Comparison of ENCODE assay signal across 35 cellular contexts in genomic region chr9:132820545-132820944, GRCh38. TPM values are rescaled to one million over a fixed set of nuclear protein-coding genes. Genes with fewer than 3 reads are reported as not detected.
"Had no signal": no experiment of that assay in that cellular context is flagged by ENCODE, and none has a peak within 500 bp of the region (broad histone marks: within the 10 kb centered on the region; RNA-seq: fewer than 3 reads in every experiment).

No MANE protein-coding gene starts in this region.

- DNase-seq: activated B cell treated with CpG ODN at 0.5 μM for 24 hours; activated CD4-positive, alpha-beta memory T cell treated with anti-CD3 and anti-CD28 coated beads for 36 hours; activated CD4-positive, alpha-beta T cell treated with anti-CD3 and anti-CD28 coated beads for 4 hours; activated CD4-positive, alpha-beta T cell treated with anti-CD3 and anti-CD28 coated beads, Interleukin-2, amount 50 U/mL, for 1 hour; activated CD4-positive, CD25-positive, alpha-beta regulatory T cell treated with anti-CD3 and anti-CD28 coated beads, Interleukin-2, amount 50 U/mL, for 72 hours; activated CD8-positive, alpha-beta memory T cell treated with anti-CD3 and anti-CD28 coated beads, Interleukin-2, amount 50 U/mL, for 4 hours; activated gamma-delta T cell treated with Interleukin-2 at 50 U/mL for 16 hours; activated naive CD4-positive, alpha-beta T cell treated with anti-CD3 and anti-CD28 coated beads for 36 hours; activated T-cell treated with anti-CD3 and anti-CD28 coated beads for 4 hours; activated T-cell treated with anti-CD3 and anti-CD28 coated beads, Interleukin-2, amount 50 U/mL, for 4 hours; adrenal gland; body of pancreas; Kasumi-1; KG1; MG63; NCI-H1048; NCI-H1105 treated with DMSO at 0.1 percent for 48 hours; NCI-H1436 treated with DMSO at 0.1 percent for 48 hours; NCI-H1694 treated with DMSO at 0.1 percent for 48 hours; NCI-H2029; NCI-H2107; NCI-H2171; NCI-H510A treated with DMSO at 0.1 percent for 48 hours; NCI-H526 treated with DMSO at 0.1 percent for 48 hours; OCI-M1; SHP77 treated with DMSO at 0.1 percent for 48 hours; SW 1271; T-helper 1 cell; T-helper 2 cell; T-helper 9 cell had no signal

- H3K36me3 ChIP-seq: adrenal gland, breast epithelium, MG63, SJSA1 had no signal

- ATAC-seq: activated naive CD4-positive, alpha-beta T cell treated with anti-CD3 and anti-CD28 coated beads, Interleukin-2, amount 50 U/mL, for 72 hours; activated T-cell treated with anti-CD3 and anti-CD28 coated beads, Interleukin-2, amount 50 U/mL, for 4 hours; body of pancreas had no signal

- H3K4me3 ChIP-seq: adrenal gland, body of pancreas, breast epithelium, MG63, SJSA1 had no signal

- H3K27ac ChIP-seq: adrenal gland, body of pancreas, breast epithelium, SJSA1, VCaP had no signal

- H3K27me3 ChIP-seq: adrenal gland, body of pancreas, breast epithelium, MG63 had no signal

- H3K9me3 ChIP-seq: adrenal gland, body of pancreas, breast epithelium, MG63, SJSA1 had no signal

- H3K4me1 ChIP-seq: adrenal gland, body of pancreas, breast epithelium, SJSA1 had no signal

RNA-seq across cellular contexts. Expression of gene AK8, which starts 57.5 kb away (rescaled TPM):
- total RNA-seq: activated naive CD4-positive, alpha-beta T cell treated with anti-CD3 and anti-CD28 coated beads for 36 hours; activated naive CD4-positive, alpha-beta T cell treated with anti-CD3 and anti-CD28 coated beads, Interleukin-2, amount 50 U/mL, for 72 hours; activated T-cell treated with anti-CD3 and anti-CD28 coated beads, Interleukin-2, amount 50 U/mL, for 4 hours; activated T-helper 1 cell treated with anti-CD3 and anti-CD28 coated beads, Interleukin-12 subunit alpha, Interleukin-12 subunit beta, Interleukin-2, Interleukin-4 antibody, amounts not matched to agents 30 ng/mL and 10 ng/mL and 1 ng/mL, durations not matched to agents 14 hours and 24 hours and 36 hours had no signal
